Comparison of ENCODE assay signal across 32 cellular contexts in the genomic region with DNA sequence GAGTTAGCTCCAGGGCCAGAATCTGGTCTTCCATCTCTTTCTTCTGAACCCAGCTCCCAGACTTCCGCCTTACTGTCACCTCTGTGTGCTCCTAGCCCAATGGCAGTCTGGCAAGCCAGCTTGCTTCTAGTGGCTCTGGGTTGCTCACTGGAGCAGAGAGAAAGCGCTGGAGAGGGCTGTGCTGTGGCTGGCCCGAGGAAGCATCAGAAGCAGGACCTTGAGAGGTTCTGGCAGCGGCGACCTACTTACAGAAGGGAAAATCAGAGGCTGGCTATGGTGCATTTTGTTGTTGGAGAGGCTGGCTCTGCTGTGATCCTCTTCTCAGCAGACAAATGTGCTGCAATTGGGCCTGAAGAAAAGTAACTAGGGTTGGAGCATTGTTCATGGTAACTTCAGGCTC. TPM values are rescaled to one million over a fixed set of nuclear protein-coding genes. Genes with fewer than 3 reads are reported as not detected.
"Had no signal": no experiment of that assay in that cellular context is flagged by ENCODE, and none has a peak within 500 bp of the region (broad histone marks: within the 10 kb centered on the region; RNA-seq: fewer than 3 reads in every experiment).

No MANE protein-coding gene starts in this region.

- H3K4me1 Mint-ChIP-seq: activated CD4-positive, alpha-beta T cell treated with anti-CD3 and anti-CD28 coated beads for 36 hours; activated CD4-positive, alpha-beta T cell treated with anti-CD3 and anti-CD28 coated beads, Interleukin-2, amount 10 ng/mL, durations not matched to agents 7 days and 5 days; activated naive CD4-positive, alpha-beta T cell treated with anti-CD3 and anti-CD28 coated beads, Interleukin-2, amount 50 U/mL, for 24 hours; activated naive CD8-positive, alpha-beta T cell treated with anti-CD3 and anti-CD28 coated beads, Interleukin-2, amount 10 ng/mL, durations not matched to agents 7 days and 5 days; central memory CD8-positive, alpha-beta T cell; T-cell; T-helper 17 cell had no signal

- H3K27ac Mint-ChIP-seq: activated CD4-positive, alpha-beta T cell treated with anti-CD3 and anti-CD28 coated beads for 36 hours; activated CD4-positive, alpha-beta T cell treated with anti-CD3 and anti-CD28 coated beads, Interleukin-2, amount 10 ng/mL, durations not matched to agents 7 days and 5 days; activated CD8-positive, alpha-beta T cell treated with anti-CD3 and anti-CD28 coated beads, Interleukin-2, amount 10 ng/mL, durations not matched to agents 7 days and 5 days; activated naive CD4-positive, alpha-beta T cell treated with anti-CD3 and anti-CD28 coated beads, Interleukin-2, amount 50 U/mL, for 24 hours; activated naive CD8-positive, alpha-beta T cell treated with anti-CD3 and anti-CD28 coated beads, Interleukin-2, amount 10 ng/mL, durations not matched to agents 7 days and 5 days; activated T-cell treated with anti-CD3 and anti-CD28 coated beads, Interleukin-2, amount 50 U/mL, for 24 hours; activated T-helper 2 cell treated with anti-CD3 and anti-CD28 coated beads, Interferon-gamma antibody, Interleukin-2, Interleukin-4, amounts not matched to agents 10 μg/mL and 5 μg/mL and 100 μg/mL, durations not matched to agents 14 hours and 24 hours and 36 hours; T-cell; T-helper 17 cell had no signal

- DNase-seq: activated CD4-positive, alpha-beta T cell treated with anti-CD3 and anti-CD28 coated beads for 36 hours; activated CD4-positive, alpha-beta T cell treated with anti-CD3 and anti-CD28 coated beads, Interleukin-2, amount 10 ng/mL, durations not matched to agents 7 days and 5 days; activated CD4-positive, alpha-beta T cell treated with anti-CD3 and anti-CD28 coated beads, Interleukin-2, amount 50 U/mL, for 48 hours; activated CD8-positive, alpha-beta T cell treated with anti-CD3 and anti-CD28 coated beads, Interleukin-2, amount 10 ng/mL, durations not matched to agents 7 days and 5 days; activated gamma-delta T cell; activated naive CD4-positive, alpha-beta T cell treated with Interleukin-2 at 50 U/mL for 16 hours; activated naive CD8-positive, alpha-beta T cell treated with anti-CD3 and anti-CD28 coated beads, Interleukin-2, amount 10 ng/mL, durations not matched to agents 7 days and 5 days; activated T-cell treated with anti-CD3 and anti-CD28 coated beads, Interleukin-2, amount 50 U/mL, for 24 hours; NCI-H1105; NCI-H1417 treated with DMSO at 0.1 percent for 48 hours; NCI-H1930; NCI-H2081 treated with DMSO at 0.1 percent for 48 hours; NCI-H2171; NCI-H510A; NCI-H526; NCI-H748 treated with DMSO at 0.1 percent for 48 hours; NK-92 treated with Interleukin-12 subunit alpha and Interleukin-12 subunit beta, amount 100 ng/mL, for 24 hours; PC-9; SIG-M5; T-cell; T-helper 17 cell had no signal

- H3K9me3 ChIP-seq: ascending aorta had no signal

- H3K4me3 Mint-ChIP-seq: activated CD4-positive, alpha-beta T cell treated with anti-CD3 and anti-CD28 coated beads for 36 hours; activated CD4-positive, alpha-beta T cell treated with anti-CD3 and anti-CD28 coated beads, Interleukin-2, amount 10 ng/mL, durations not matched to agents 7 days and 5 days; activated CD8-positive, alpha-beta T cell treated with anti-CD3 and anti-CD28 coated beads, Interleukin-2, amount 10 ng/mL, durations not matched to agents 7 days and 5 days; activated naive CD4-positive, alpha-beta T cell treated with anti-CD3 and anti-CD28 coated beads, Interleukin-2, amount 50 U/mL, for 24 hours; activated naive CD8-positive, alpha-beta T cell treated with anti-CD3 and anti-CD28 coated beads, Interleukin-2, amount 10 ng/mL, durations not matched to agents 7 days and 5 days; activated T-cell treated with anti-CD3 and anti-CD28 coated beads, Interleukin-2, amount 50 U/mL, for 24 hours; central memory CD8-positive, alpha-beta T cell; T-cell; T-helper 17 cell had no signal

- H3K36me3 Mint-ChIP-seq: activated naive CD4-positive, alpha-beta T cell treated with anti-CD3 and anti-CD28 coated beads, Interleukin-2, amount 50 U/mL, for 24 hours; activated naive CD8-positive, alpha-beta T cell treated with anti-CD3 and anti-CD28 coated beads, Interleukin-2, amount 10 ng/mL, durations not matched to agents 7 days and 5 days; T-cell had no signal

- ATAC-seq: activated CD4-positive, alpha-beta T cell treated with anti-CD3 and anti-CD28 coated beads for 36 hours; activated CD8-positive, alpha-beta T cell treated with anti-CD3 and anti-CD28 coated beads, Interleukin-2, amount 10 ng/mL, durations not matched to agents 7 days and 5 days; Right ventricle myocardium inferior; SK-N-SH treated with all-trans-retinoic acid at 6 μM for 48 hours; T-cell; T-helper 17 cell had no signal

- H3K27ac ChIP-seq: ascending aorta, cardiac muscle cell, PC-9, RWPE1 had no signal

- H3K4me2 ChIP-seq: PC-9 had no signal

- H3K36me3 ChIP-seq: ascending aorta, cardiac muscle cell had no signal

- H3K9me3 Mint-ChIP-seq: activated CD4-positive, alpha-beta T cell treated with anti-CD3 and anti-CD28 coated beads, Interleukin-2, amount 10 ng/mL, durations not matched to agents 7 days and 5 days; activated naive CD4-positive, alpha-beta T cell treated with anti-CD3 and anti-CD28 coated beads, Interleukin-2, amount 50 U/mL, for 24 hours; activated naive CD8-positive, alpha-beta T cell treated with anti-CD3 and anti-CD28 coated beads, Interleukin-2, amount 10 ng/mL, durations not matched to agents 7 days and 5 days; activated T-cell treated with anti-CD3 and anti-CD28 coated beads, Interleukin-2, amount 50 U/mL, for 24 hours; activated T-helper 2 cell treated with anti-CD3 and anti-CD28 coated beads, Interferon-gamma antibody, Interleukin-2, Interleukin-4, amounts not matched to agents 10 μg/mL and 5 μg/mL and 100 μg/mL, durations not matched to agents 14 hours and 24 hours and 36 hours; central memory CD8-positive, alpha-beta T cell; T-cell had no signal

- H2AFZ ChIP-seq: PC-9 had no signal

- H3K27me3 ChIP-seq: ascending aorta, cardiac muscle cell had no signal

- H3K4me3 ChIP-seq: ascending aorta, cardiac muscle cell, PC-9 had no signal

RNA-seq across cellular contexts. Expression of a gene that starts 28.6 kb away (rescaled TPM):
- total RNA-seq: activated CD4-positive, alpha-beta T cell treated with anti-CD3 and anti-CD28 coated beads for 36 hours; activated CD4-positive, alpha-beta T cell treated with anti-CD3 and anti-CD28 coated beads, Interleukin-2, amount 10 ng/mL, durations not matched to agents 7 days and 5 days; activated CD8-positive, alpha-beta T cell treated with anti-CD3 and anti-CD28 coated beads, Interleukin-2, amount 10 ng/mL, durations not matched to agents 7 days and 5 days; activated naive CD8-positive, alpha-beta T cell treated with anti-CD3 and anti-CD28 coated beads, Interleukin-2, amount 10 ng/mL, durations not matched to agents 7 days and 5 days; activated T-helper 2 cell treated with anti-CD3 and anti-CD28 coated beads, Interferon-gamma antibody, Interleukin-2, Interleukin-4, amounts not matched to agents 10 μg/mL and 5 μg/mL and 100 μg/mL, durations not matched to agents 14 hours and 24 hours and 36 hours; MCF 10A; OCI-LY7; PC-9; SK-MEL-5; T-cell; T-helper 17 cell had no signal
